ENCODE assay signal across 1 cellular context in genomic region chr11:110843053-110843452, GRCh38.
TF ChIP-seq lines count a peak whose summit lies in the region.

No MANE protein-coding gene starts in this region.

TF ChIP-seq in HEK293, 187 proteins besides CTCF, POLR2A, EP300 and RAD21 (continued from another document):
- TF ChIP-seq, protein P1, sequence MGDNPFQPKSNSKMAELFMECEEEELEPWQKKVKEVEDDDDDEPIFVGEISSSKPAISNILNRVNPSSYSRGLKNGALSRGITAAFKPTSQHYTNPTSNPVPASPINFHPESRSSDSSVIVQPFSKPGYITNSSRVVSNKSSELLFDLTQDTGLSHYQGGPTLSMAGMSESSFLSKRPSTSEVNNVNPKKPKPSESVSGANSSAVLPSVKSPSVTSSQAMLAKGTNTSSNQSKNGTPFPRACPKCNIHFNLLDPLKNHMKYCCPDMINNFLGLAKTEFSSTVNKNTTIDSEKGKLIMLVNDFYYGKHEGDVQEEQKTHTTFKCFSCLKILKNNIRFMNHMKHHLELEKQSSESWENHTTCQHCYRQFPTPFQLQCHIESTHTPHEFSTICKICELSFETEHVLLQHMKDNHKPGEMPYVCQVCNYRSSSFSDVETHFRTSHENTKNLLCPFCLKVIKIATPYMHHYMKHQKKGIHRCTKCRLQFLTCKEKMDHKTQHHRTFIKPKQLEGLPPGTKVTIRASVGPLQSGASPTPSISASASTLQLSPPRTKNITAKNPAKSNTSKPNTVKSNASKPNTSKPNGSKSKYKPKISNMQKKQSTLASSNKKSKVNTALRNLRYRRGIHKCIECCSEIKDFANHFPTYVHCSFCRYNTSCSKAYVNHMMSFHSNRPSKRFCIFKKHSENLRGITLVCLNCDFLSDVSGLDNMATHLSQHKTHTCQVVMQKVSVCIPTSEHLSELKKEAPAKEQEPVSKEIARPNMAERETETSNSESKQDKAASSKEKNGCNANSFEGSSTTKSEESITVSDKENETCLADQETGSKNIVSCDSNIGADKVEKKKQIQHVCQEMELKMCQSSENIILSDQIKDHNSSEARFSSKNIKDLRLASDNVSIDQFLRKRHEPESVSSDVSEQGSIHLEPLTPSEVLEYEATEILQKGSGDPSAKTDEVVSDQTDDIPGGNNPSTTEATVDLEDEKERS (tag by site-specific recombination; IDR thresholded peaks at IDR 0.05) = 0 out of 2 replicates have a peak, but pooled peaks have one; percentile 34
TF ChIP-seq in HEK293: peak in this region for 2; not testable (repeated sequence) for 185.
